In the genomic region with DNA sequence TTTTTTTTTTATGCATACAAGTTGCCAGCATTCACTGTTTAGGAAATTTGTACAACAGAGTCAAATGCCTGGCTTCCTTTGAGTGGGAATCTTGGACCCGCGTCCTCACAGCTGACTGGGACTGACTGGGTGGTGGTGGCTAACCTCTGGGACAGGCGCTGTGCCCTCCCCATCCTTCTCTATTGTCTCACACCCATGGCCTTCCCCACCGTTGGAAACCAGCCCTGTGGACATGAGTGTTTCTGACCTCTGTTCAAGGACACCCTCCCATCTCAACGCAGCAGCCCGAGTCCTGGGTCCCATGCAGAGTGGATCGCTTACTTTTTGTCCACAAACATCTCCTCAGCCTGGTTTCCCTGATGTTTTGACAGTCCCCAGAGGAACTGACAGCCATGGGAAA, we compare ENCODE assay signal across 15 cellular contexts.
A peak's percentile ranks its signal among the peaks of the same experiment; 100 is the strongest.
DNase-seq lines count a peak whose midpoint lies in the region; ATAC-seq and TF ChIP-seq lines count a peak whose summit lies in the region.
"Had no signal": no experiment of that assay in that cellular context is flagged by ENCODE, and none has a peak within 500 bp of the region (broad histone marks: within the 10 kb centered on the region; RNA-seq: fewer than 3 reads in every experiment).

No MANE protein-coding gene starts in this region.

- no peak overlapping the region for H3K4me3 Mint-ChIP-seq in chondrocyte (ENCODE audit: unreplicated experiment)
- no peak overlapping the region for H3K4me3 Mint-ChIP-seq in activated CD4-positive, alpha-beta memory T cell treated with anti-CD3 and anti-CD28 coated beads for 36 hours
- H3K4me3 Mint-ChIP-seq: activated naive CD8-positive, alpha-beta T cell treated with anti-CD3 and anti-CD28 coated beads for 36 hours; memory B cell had no signal

- H2BK120ac ChIP-seq in neuronal stem cell (ENCODE audit: low read depth, low read length), result no peak overlapping the region

- no CpG with 5 or more reads among the region's 7 CpGs for WGBS in neuronal stem cell (ENCODE audit: extremely low coverage in 2 of 2, insufficient read length in 2 of 2, insufficient replicate concordance in 1 of 2), 2 donors
- WGBS in testis, 2 donors, result 46 to 50% methylated on average over 7 of the region's 7 CpGs

- intact Hi-C loops in left cardiac atrium (cut with DNase I) (loop anchor here in 1 of 2 donors (10.0 kb wide), 1 partner anchor 53 kb away; no protein-coding TSS in a partner anchor), testis (cut with DNase I; ENCODE audit: low total_unique reads) (no loop called here)
- intact Hi-C loops in activated CD4-positive, alpha-beta memory T cell treated with anti-CD3 and anti-CD28 coated beads for 36 hours (cut with micrococcal nuclease), result no loop called here

- no peak overlapping the region for H2AK5ac ChIP-seq in neuronal stem cell (ENCODE audit: low read depth, low read length)

- H3K79me1 ChIP-seq in neuronal stem cell (ENCODE audit: low read depth, low read length), result no peaks in the 10 kb centered on the region

- peak overlapping the region; percentile 52 for H2BK15ac ChIP-seq in neuronal stem cell (ENCODE audit: low read length)

- peaks cover 14% of the 10 kb centered on the region for H3K36me3 Mint-ChIP-seq in chondrocyte (ENCODE audit: low read depth)
- H3K36me3 Mint-ChIP-seq in activated CD4-positive, alpha-beta memory T cell treated with anti-CD3 and anti-CD28 coated beads for 36 hours, result no peaks in the 10 kb centered on the region
- H3K36me3 Mint-ChIP-seq: activated naive CD8-positive, alpha-beta T cell treated with anti-CD3 and anti-CD28 coated beads for 36 hours; memory B cell had no signal

- no peak for TF ChIP-seq CTCF in chondrocyte (IDR thresholded peaks at IDR 0.05)
- TF ChIP-seq CTCF in testis (IDR thresholded peaks at IDR 0.05), result no peak

- peak overlapping the region; percentile 43 for H3K14ac ChIP-seq in neuronal stem cell (ENCODE audit: low read length)

- H4K8ac ChIP-seq in neuronal stem cell (ENCODE audit: low read depth, low read length), result no peak overlapping the region

- CTCF ChIA-PET in activated CD4-positive, alpha-beta memory T cell treated with anti-CD3 and anti-CD28 coated beads for 36 hours (lab: Charles Lee), result interaction anchor here (1.2 kb wide), 1 partner anchor 20 kb away, joined by 5 read pairs; no protein-coding TSS in a partner anchor

- H3K4me1 ChIP-seq in neuronal stem cell (ENCODE audit: control insufficient read depth in 2 of 2, insufficient read depth in 1 of 2, low read depth in 1 of 2, low read length in 2 of 2) (peaks cover 37 to 49% of the 10 kb centered on the region in 2 donors), testis (peaks cover 44% of the 10 kb centered on the region)

- H2BK5ac ChIP-seq in neuronal stem cell (ENCODE audit: low read length), result no peak overlapping the region

- DNase-seq in chondrocyte (ENCODE audit: low spot score) (peak; percentile 50), left cardiac atrium (peak; percentile 42), neuronal stem cell (ENCODE audit: low spot score) (no peak), testis (peak; percentile 50), DMS153 treated with DMSO at 0.1 percent for 48 hours (lab: John Stamatoyannopoulos, UW; ENCODE audit: unreplicated experiment) (no peak), NOMO-1 treated with DMSO at 0.1 percent for 48 hours (lab: John Stamatoyannopoulos, UW; ENCODE audit: unreplicated experiment) (no peak)
- no peak for DNase-seq in activated CD4-positive, alpha-beta memory T cell treated with anti-CD3 and anti-CD28 coated beads for 36 hours
- DNase-seq: activated naive CD8-positive, alpha-beta T cell treated with anti-CD3 and anti-CD28 coated beads for 36 hours; activated T-cell treated with anti-CD3 and anti-CD28 coated beads, Interleukin-2, amount 50 U/mL, for 1 hour; NCI-H524 treated with DMSO at 0.1 percent for 48 hours; Peyer's patch; stimulated activated naive CD4-positive, alpha-beta T cell had no signal

- H3K4me2 ChIP-seq in neuronal stem cell (ENCODE audit: insufficient read depth, low read length, poor library complexity, severe bottlenecking), result no peak overlapping the region

- H4K91ac ChIP-seq in neuronal stem cell (ENCODE audit: low read depth, low read length, poor library complexity), result no peak overlapping the region

- no peak overlapping the region for H3K4ac ChIP-seq in neuronal stem cell (ENCODE audit: low read length)

- H3K18ac ChIP-seq in neuronal stem cell (ENCODE audit: low read length), result peak overlapping the region; percentile 38

- H3K23ac ChIP-seq in neuronal stem cell (ENCODE audit: low read depth, low read length, poor library complexity), result no peak overlapping the region

- H2BK12ac ChIP-seq in neuronal stem cell (ENCODE audit: low read length), result peak overlapping the region; percentile 49

- no peaks in the 10 kb centered on the region for H3K9me3 Mint-ChIP-seq in chondrocyte (ENCODE audit: low read depth)
- H3K9me3 Mint-ChIP-seq in activated CD4-positive, alpha-beta memory T cell treated with anti-CD3 and anti-CD28 coated beads for 36 hours, result no peaks in the 10 kb centered on the region
- H3K9me3 Mint-ChIP-seq: activated naive CD8-positive, alpha-beta T cell treated with anti-CD3 and anti-CD28 coated beads for 36 hours; memory B cell had no signal

- H3K4me3 ChIP-seq in neuronal stem cell (ENCODE audit: low read length in 2 of 2), result no peak overlapping the region
- H3K4me3 ChIP-seq in testis, result no peak overlapping the region
- H3K4me3 ChIP-seq: Peyer's patch had no signal

- ATAC-seq in left cardiac atrium, result peak in 1 of 2 donors; percentile 12
- no peak for ATAC-seq in HG03159 (IDR thresholded peaks at IDR 0.05; ENCODE audit: unreplicated experiment)
- ATAC-seq: esophagus mucosa had no signal

- H2AFZ ChIP-seq in neuronal stem cell (ENCODE audit: low read length), result no peak overlapping the region

- TF ChIP-seq POLR2A in testis (IDR thresholded peaks at IDR 0.05), result no peak

- H3K27ac ChIP-seq in neuronal stem cell (replicated peaks; ENCODE audit: low read length) (no peak overlapping the region), testis (peak overlapping the region; percentile 14 to 39)

- peaks cover 10 to 88% of the 10 kb centered on the region in 2 donors for H3K36me3 ChIP-seq in neuronal stem cell (replicated peaks in 1 of 2; ENCODE audit: control insufficient read depth in 2 of 2, insufficient read depth in 2 of 2, low read length in 2 of 2)
- H3K36me3 ChIP-seq in testis (ENCODE audit: low read depth, missing control alignments), result no peaks in the 10 kb centered on the region

- POLR2A ChIA-PET in activated CD4-positive, alpha-beta memory T cell treated with anti-CD3 and anti-CD28 coated beads for 36 hours (lab: Charles Lee), result no interaction called here

- no peaks in the 10 kb centered on the region for H3K27me3 ChIP-seq in neuronal stem cell (ENCODE audit: control insufficient read depth in 3 of 3, insufficient read depth in 3 of 3, low read depth in 1 of 3, low read length in 3 of 3)
- H3K27me3 ChIP-seq in testis, result no peaks in the 10 kb centered on the region
- H3K27me3 ChIP-seq: Peyer's patch had no signal

- H3K4me1 Mint-ChIP-seq in chondrocyte (ENCODE audit: low read depth), result peaks cover 60% of the 10 kb centered on the region
- H3K4me1 Mint-ChIP-seq in activated CD4-positive, alpha-beta memory T cell treated with anti-CD3 and anti-CD28 coated beads for 36 hours (ENCODE audit: low read depth), result no peaks in the 10 kb centered on the region
- H3K4me1 Mint-ChIP-seq: activated naive CD8-positive, alpha-beta T cell treated with anti-CD3 and anti-CD28 coated beads for 36 hours; memory B cell had no signal

- H3K27me3 Mint-ChIP-seq in chondrocyte (ENCODE audit: low read depth), result no peaks in the 10 kb centered on the region
- no peaks in the 10 kb centered on the region for H3K27me3 Mint-ChIP-seq in activated CD4-positive, alpha-beta memory T cell treated with anti-CD3 and anti-CD28 coated beads for 36 hours
- H3K27me3 Mint-ChIP-seq: activated naive CD8-positive, alpha-beta T cell treated with anti-CD3 and anti-CD28 coated beads for 36 hours had no signal

- H3K27ac Mint-ChIP-seq in chondrocyte (ENCODE audit: unreplicated experiment), result peak overlapping the region; percentile 96
- no peak overlapping the region for H3K27ac Mint-ChIP-seq in activated CD4-positive, alpha-beta memory T cell treated with anti-CD3 and anti-CD28 coated beads for 36 hours
- H3K27ac Mint-ChIP-seq: activated naive CD8-positive, alpha-beta T cell treated with anti-CD3 and anti-CD28 coated beads for 36 hours; memory B cell had no signal

- peaks cover 0 to 3% of the 10 kb centered on the region in 2 donors for H3K9me3 ChIP-seq in neuronal stem cell (replicated peaks in 1 of 2; ENCODE audit: control insufficient read depth in 2 of 2, insufficient read depth in 1 of 2, low read depth in 1 of 2, low read length in 2 of 2)
- no peaks in the 10 kb centered on the region for H3K9me3 ChIP-seq in testis
- H3K9me3 ChIP-seq: Peyer's patch had no signal

- H3K9ac ChIP-seq in neuronal stem cell (ENCODE audit: low read depth, low read length, poor library complexity), result no peak overlapping the region

Comparison
In these comparisons a context has a peak if more than half of its experiments do, and no peak if none do; other contexts are left out.
1. DNase-seq: peak in chondrocyte (single experiment), left cardiac atrium (single experiment) and testis (single experiment); none in neuronal stem cell (single experiment), DMS153 treated with DMSO at 0.1 percent for 48 hours (single experiment), NOMO-1 treated with DMSO at 0.1 percent for 48 hours (single experiment) and activated CD4-positive, alpha-beta memory T cell treated with anti-CD3 and anti-CD28 coated beads for 36 hours (single experiment).